In genomic region chr3:196499807-196500524, GRCh38 we compare ENCODE assay signal across 7 cellular contexts.
DNase-seq lines count a peak whose midpoint lies in the region; ATAC-seq lines count a peak whose summit lies in the region.

No MANE protein-coding gene starts in this region.

- peaks cover 15% of the 10 kb centered on the region; the same call in 1 of the 2 replicates for H3K4me1 ChIP-seq in HUES6 (ENCODE audit: control insufficient read depth, insufficient read depth, low read length)

- H3K4me3 Mint-ChIP-seq in activated T-cell treated with anti-CD3 and anti-CD28 coated beads, Interleukin-2, amount 50 U/mL, for 24 hours: peak overlapping the region; percentile 97
- peak overlapping the region; percentile 98 to 99 for H3K4me3 Mint-ChIP-seq in stimulated activated naive B cell treated with anti-CD40 and anti-IgM and Interleukin-4, amounts not matched to agents 10 μg/mL and 1 μg/mL and 100 μg/mL, for 72 hours

- H3K27me3 ChIP-seq in HUES6 (ENCODE audit: control insufficient read depth, insufficient read depth, low read length): no peaks in the 10 kb centered on the region

- H3K4me3 ChIP-seq in HUES6 (ENCODE audit: low read depth, low read length) (peak overlapping the region; percentile 94), iPS-11a (ENCODE audit: low read depth, low read length) (peak overlapping the region; percentile 62)

- peak overlapping the region; percentile 60 for H3K9ac ChIP-seq in HUES6 (ENCODE audit: low read length)

- peak overlapping the region; percentile 1; the same call in 1 of the 2 replicates for H3K27ac ChIP-seq in HUES6 (ENCODE audit: low read depth, low read length)

- H3K9me3 Mint-ChIP-seq in activated T-cell treated with anti-CD3 and anti-CD28 coated beads, Interleukin-2, amount 50 U/mL, for 24 hours: no peaks in the 10 kb centered on the region
- H3K9me3 Mint-ChIP-seq in stimulated activated naive B cell treated with anti-CD40 and anti-IgM and Interleukin-4, amounts not matched to agents 10 μg/mL and 1 μg/mL and 100 μg/mL, for 72 hours: peaks cover 0 to 3% of the 10 kb centered on the region in 2 donors

- no peak for ATAC-seq in stimulated activated naive B cell treated with anti-CD40 and anti-IgM and Interleukin-4, amounts not matched to agents 10 μg/mL and 1 μg/mL and 100 μg/mL, for 72 hours (replicated peaks)

- peaks cover 49% of the 10 kb centered on the region for H3K4me1 Mint-ChIP-seq in activated T-cell treated with anti-CD3 and anti-CD28 coated beads, Interleukin-2, amount 50 U/mL, for 24 hours (ENCODE audit: low read depth)
- peaks cover 15 to 55% of the 10 kb centered on the region in 2 donors for H3K4me1 Mint-ChIP-seq in stimulated activated naive B cell treated with anti-CD40 and anti-IgM and Interleukin-4, amounts not matched to agents 10 μg/mL and 1 μg/mL and 100 μg/mL, for 72 hours

- peak overlapping the region; percentile 99 for H3K27ac Mint-ChIP-seq in activated T-cell treated with anti-CD3 and anti-CD28 coated beads, Interleukin-2, amount 50 U/mL, for 24 hours
- H3K27ac Mint-ChIP-seq in stimulated activated naive B cell treated with anti-CD40 and anti-IgM and Interleukin-4, amounts not matched to agents 10 μg/mL and 1 μg/mL and 100 μg/mL, for 72 hours: peak overlapping the region; percentile 96

- H3K27me3 Mint-ChIP-seq in activated T-cell treated with anti-CD3 and anti-CD28 coated beads, Interleukin-2, amount 50 U/mL, for 24 hours: no peaks in the 10 kb centered on the region
- H3K27me3 Mint-ChIP-seq in stimulated activated naive B cell treated with anti-CD40 and anti-IgM and Interleukin-4, amounts not matched to agents 10 μg/mL and 1 μg/mL and 100 μg/mL, for 72 hours: no peaks in the 10 kb centered on the region

- H3K36me3 Mint-ChIP-seq in activated T-cell treated with anti-CD3 and anti-CD28 coated beads, Interleukin-2, amount 50 U/mL, for 24 hours (ENCODE audit: low read depth): peaks cover 69% of the 10 kb centered on the region
- H3K36me3 Mint-ChIP-seq in stimulated activated naive B cell treated with anti-CD40 and anti-IgM and Interleukin-4, amounts not matched to agents 10 μg/mL and 1 μg/mL and 100 μg/mL, for 72 hours: peaks cover 41 to 50% of the 10 kb centered on the region in 2 donors

- DNase-seq in activated T-cell treated with anti-CD3 and anti-CD28 coated beads, Interleukin-2, amount 50 U/mL, for 24 hours: no peak
- no peak for DNase-seq in stimulated activated naive B cell treated with anti-CD40 and anti-IgM and Interleukin-4, amounts not matched to agents 10 μg/mL and 1 μg/mL and 100 μg/mL, for 72 hours
- DNase-seq in Kasumi-1 (lab: John Stamatoyannopoulos, UW) (no peak), NCI-H2171 (lab: John Stamatoyannopoulos, UW) (no peak), NCI-H2029 treated with DMSO at 0.1 percent for 48 hours (lab: John Stamatoyannopoulos, UW) (no peak)

- peaks cover 23% of the 10 kb centered on the region; the same call in 1 of the 2 replicates for H3K36me3 ChIP-seq in HUES6 (ENCODE audit: control insufficient read depth, insufficient read depth, low read length)

- H3K9me3 ChIP-seq in HUES6 (ENCODE audit: control insufficient read depth, insufficient read depth, low read depth, low read length): no peaks in the 10 kb centered on the region
